Comparison of ENCODE assay signal across 6 cellular contexts in genomic region chr7:57245206-57245605, GRCh38.
"Had no signal": no experiment of that assay in that cellular context is flagged by ENCODE, and none has a peak within 500 bp of the region (broad histone marks: within the 10 kb centered on the region; RNA-seq: fewer than 3 reads in every experiment).

No MANE protein-coding gene starts in this region.

- H3K9me3 ChIP-seq: HAP-1 had no signal

- DNase-seq: GOT3, H7, HFFc6, KBM-7 had no signal

- H3K4me1 ChIP-seq: HAP-1 had no signal

- H3K36me3 ChIP-seq: HAP-1 had no signal

- ATAC-seq: HCT116 had no signal

- H3K4me3 ChIP-seq: HAP-1 had no signal
